ENCODE assay signal across 24 cellular contexts in the genomic region with DNA sequence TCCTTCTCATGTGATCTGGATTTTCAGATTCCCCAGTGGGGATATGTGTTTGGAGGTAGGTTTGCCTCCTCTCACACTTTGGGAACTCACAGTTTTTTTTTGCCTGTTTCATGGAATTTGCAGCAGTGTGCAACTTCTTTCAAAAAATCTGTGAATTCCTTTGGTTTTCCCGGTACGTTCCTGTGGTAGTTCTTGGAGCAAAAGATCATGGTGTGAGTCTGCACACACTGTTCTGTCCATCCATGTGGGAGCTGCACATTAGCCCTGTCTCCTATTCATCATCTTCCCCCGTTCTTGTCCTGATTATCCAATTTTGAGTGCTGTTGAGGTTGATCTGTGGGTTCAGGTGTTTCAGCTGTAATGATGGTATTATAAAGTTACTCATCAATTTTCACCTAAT. TPM values are rescaled to one million over a fixed set of nuclear protein-coding genes. Genes with fewer than 3 reads are reported as not detected.
"Had no signal": no experiment of that assay in that cellular context is flagged by ENCODE, and none has a peak within 500 bp of the region (broad histone marks: within the 10 kb centered on the region; RNA-seq: fewer than 3 reads in every experiment).

No MANE protein-coding gene starts in this region.

- DNase-seq: KBM-7, MV-4-11, NCI-H1048, NCI-H1105, NCI-H1417, NCI-H146, NCI-H1694 treated with DMSO at 0.1 percent for 48 hours, NCI-H1930, NCI-H2081, NCI-H2107, NCI-H2227 treated with DMSO at 0.1 percent for 48 hours, NCI-H524 treated with DMSO at 0.1 percent for 48 hours, NCI-H69, NCI-H774, PC-9, Peyer's patch, Right ventricle myocardium superior, RPMI8226, SIG-M5 had no signal

- H3K4me3 ChIP-seq: PC-9, Peyer's patch, SJSA1, SK-N-MC had no signal

RNA-seq across cellular contexts. Expression of gene TACSTD2, which starts 30.3 kb away (rescaled TPM):
- total RNA-seq: LHCN-M2, NCI-H460, OCI-LY7, Right ventricle myocardium superior, SJSA1 had no signal
